In the genomic region with DNA sequence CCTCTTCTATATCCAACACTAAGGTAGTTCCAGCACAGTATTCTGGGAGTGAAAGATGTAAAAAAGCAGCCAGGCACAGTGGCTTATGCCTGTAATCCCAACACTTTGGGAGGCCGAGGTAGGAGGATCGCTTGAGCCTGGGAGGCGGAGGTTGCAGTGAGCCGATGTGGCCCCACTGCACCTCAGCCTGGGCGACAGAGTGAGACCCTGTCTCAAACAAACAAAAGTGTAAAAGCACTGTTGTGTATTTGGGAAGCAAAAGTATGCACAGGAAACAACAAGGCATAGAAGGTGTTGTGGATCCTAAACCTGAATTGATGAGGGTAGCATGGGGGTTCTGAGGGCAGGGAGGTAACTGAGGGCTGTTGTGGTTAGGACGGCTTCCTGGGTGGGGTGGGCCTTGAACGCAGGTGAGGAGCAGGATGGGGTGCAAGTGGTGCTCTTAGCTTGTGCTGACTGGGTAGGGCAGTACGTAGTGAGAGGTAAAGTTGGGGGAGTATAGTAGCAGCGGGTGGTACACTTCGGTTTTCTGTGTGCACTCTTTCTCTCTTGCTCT, we compare ENCODE assay signal across 9 cellular contexts.
DNase-seq lines count a peak whose midpoint lies in the region; ATAC-seq and TF ChIP-seq lines count a peak whose summit lies in the region.
"Had no signal": no experiment of that assay in that cellular context is flagged by ENCODE, and none has a peak within 500 bp of the region (broad histone marks: within the 10 kb centered on the region; RNA-seq: fewer than 3 reads in every experiment).

No MANE protein-coding gene starts in this region.

- peak overlapping the region in 11 of 12 donors; percentile 53 to 89 (median 78) for H3K27ac ChIP-seq in heart left ventricle
- peak overlapping the region; percentile 35 for H3K27ac ChIP-seq in hepatocyte

- DNase-seq in heart left ventricle (no peak), left ventricle myocardium superior (no peak), hepatocyte (ENCODE audit: low spot score) (no peak), type B pancreatic cell (ENCODE audit: extremely low spot score, unreplicated experiment) (no peak)
- peak in 1 of 2 donors; percentile 42 for DNase-seq in activated T-cell treated with anti-CD3 and anti-CD28 coated beads, Interleukin-2, amount 50 U/mL, for 72 hours
- DNase-seq in NK-92 treated with Interleukin-12 subunit alpha and Interleukin-12 subunit beta, amount 100 ng/mL, for 24 hours (lab: John Stamatoyannopoulos, UW) = no peak
- DNase-seq: OCI-M1 had no signal

- H3K9me2 ChIP-seq in hepatocyte (replicated peaks; ENCODE audit: insufficient read depth) = no peaks in the 10 kb centered on the region

- TF ChIP-seq POLR2A in heart left ventricle (IDR thresholded peaks at IDR 0.05) = no peak

- H3K27me3 ChIP-seq in heart left ventricle = no peaks in the 10 kb centered on the region
- no peaks in the 10 kb centered on the region for H3K27me3 ChIP-seq in hepatocyte

- H3K27me3 Mint-ChIP-seq in activated T-cell treated with anti-CD3 and anti-CD28 coated beads, Interleukin-2, amount 50 U/mL, for 72 hours (ENCODE audit: low read depth) = no peaks in the 10 kb centered on the region
- H3K27me3 Mint-ChIP-seq in type B pancreatic cell = no peaks in the 10 kb centered on the region

- intact Hi-C loops in heart left ventricle (cut with DNase I) (loop anchor here in 5 of 10 donors (5.0 kb wide), 1 partner anchor 62 kb away; the partner anchor contains the start of gene RASSF3 (in 5 of the 5)), left ventricle myocardium superior (cut with micrococcal nuclease) (loop anchor here (10.0 kb wide), 1 partner anchor 60 kb away; the partner anchor contains the start of gene RASSF3)

- H3K9me3 Mint-ChIP-seq in activated T-cell treated with anti-CD3 and anti-CD28 coated beads, Interleukin-2, amount 50 U/mL, for 72 hours = no peaks in the 10 kb centered on the region
- H3K9me3 Mint-ChIP-seq in type B pancreatic cell = no peaks in the 10 kb centered on the region

- H3K79me2 ChIP-seq in hepatocyte = peaks cover 30% of the 10 kb centered on the region

- TF ChIP-seq CTCF in heart left ventricle (IDR thresholded peaks at IDR 0.05) (no peak), hepatocyte (IDR thresholded peaks at IDR 0.05; ENCODE audit: poor library complexity) (no peak), type B pancreatic cell (conservative IDR thresholded peaks at IDR 0.05) (no peak)

- H4K20me1 ChIP-seq in hepatocyte (ENCODE audit: insufficient read depth, poor library complexity, severe bottlenecking) = no peaks in the 10 kb centered on the region

- peak overlapping the region; percentile 69 to 92 for H3K4me3 Mint-ChIP-seq in activated T-cell treated with anti-CD3 and anti-CD28 coated beads, Interleukin-2, amount 50 U/mL, for 72 hours
- H3K4me3 Mint-ChIP-seq in type B pancreatic cell = peak overlapping the region; percentile 41

- ATAC-seq in heart left ventricle (no peak), left ventricle myocardium superior (no peak), GM21447 (IDR thresholded peaks at IDR 0.05; ENCODE audit: unreplicated experiment) (no peak), GM21576 (IDR thresholded peaks at IDR 0.05; ENCODE audit: unreplicated experiment) (no peak)
- ATAC-seq in activated T-cell treated with anti-CD3 and anti-CD28 coated beads, Interleukin-2, amount 50 U/mL, for 72 hours (replicated peaks in 1 of 2) = peak; percentile 22

- no peak overlapping the region for H3K4me2 ChIP-seq in hepatocyte

- peaks cover 92% of the 10 kb centered on the region for H3K4me1 Mint-ChIP-seq in activated T-cell treated with anti-CD3 and anti-CD28 coated beads, Interleukin-2, amount 50 U/mL, for 72 hours (ENCODE audit: low read depth)
- peaks cover 58% of the 10 kb centered on the region for H3K4me1 Mint-ChIP-seq in type B pancreatic cell (ENCODE audit: unreplicated experiment)

- no peak overlapping the region for H2AFZ ChIP-seq in hepatocyte

- peak overlapping the region; percentile 98 for H3K27ac Mint-ChIP-seq in activated T-cell treated with anti-CD3 and anti-CD28 coated beads, Interleukin-2, amount 50 U/mL, for 72 hours
- peak overlapping the region; percentile 57 for H3K27ac Mint-ChIP-seq in type B pancreatic cell

- H3K4me3 ChIP-seq in heart left ventricle (no peak overlapping the region), hepatocyte (no peak overlapping the region)

- WGBS in heart left ventricle, 4 donors = 91 to 94% (median 92%) methylated on average over 10 of the region's 10 CpGs
- over 99% methylated on average over 10 of the region's 10 CpGs for WGBS in hepatocyte (ENCODE audit: low lambda C conversion rate, missing lambda C conversion rate)

- H3K4me1 ChIP-seq in heart left ventricle (peaks cover 15 to 100% (median 81%) of the 10 kb centered on the region in 12 donors), hepatocyte (ENCODE audit: insufficient read depth) (peaks cover 29% of the 10 kb centered on the region)

- no peaks in the 10 kb centered on the region for H3K36me3 Mint-ChIP-seq in activated T-cell treated with anti-CD3 and anti-CD28 coated beads, Interleukin-2, amount 50 U/mL, for 72 hours (ENCODE audit: insufficient read depth in 2 of 2)
- H3K36me3 Mint-ChIP-seq in type B pancreatic cell = no peaks in the 10 kb centered on the region

- H3K36me3 ChIP-seq in heart left ventricle (no peaks in the 10 kb centered on the region), hepatocyte (replicated peaks; ENCODE audit: insufficient read depth, low read depth) (no peaks in the 10 kb centered on the region)

- H3K9me3 ChIP-seq in heart left ventricle (no peaks in the 10 kb centered on the region), hepatocyte (ENCODE audit: low read depth) (no peaks in the 10 kb centered on the region)

Comparison
In these comparisons a context has a peak if more than half of its experiments do, and no peak if none do; other contexts are left out.
1. ATAC-seq: peak in activated T-cell treated with anti-CD3 and anti-CD28 coated beads, Interleukin-2, amount 50 U/mL, for 72 hours (2 of 2); none in heart left ventricle (0 of 4), left ventricle myocardium superior (single experiment), GM21447 (single experiment) and GM21576 (single experiment).